8 cellular contexts compared by ENCODE assay signal in the genomic region with DNA sequence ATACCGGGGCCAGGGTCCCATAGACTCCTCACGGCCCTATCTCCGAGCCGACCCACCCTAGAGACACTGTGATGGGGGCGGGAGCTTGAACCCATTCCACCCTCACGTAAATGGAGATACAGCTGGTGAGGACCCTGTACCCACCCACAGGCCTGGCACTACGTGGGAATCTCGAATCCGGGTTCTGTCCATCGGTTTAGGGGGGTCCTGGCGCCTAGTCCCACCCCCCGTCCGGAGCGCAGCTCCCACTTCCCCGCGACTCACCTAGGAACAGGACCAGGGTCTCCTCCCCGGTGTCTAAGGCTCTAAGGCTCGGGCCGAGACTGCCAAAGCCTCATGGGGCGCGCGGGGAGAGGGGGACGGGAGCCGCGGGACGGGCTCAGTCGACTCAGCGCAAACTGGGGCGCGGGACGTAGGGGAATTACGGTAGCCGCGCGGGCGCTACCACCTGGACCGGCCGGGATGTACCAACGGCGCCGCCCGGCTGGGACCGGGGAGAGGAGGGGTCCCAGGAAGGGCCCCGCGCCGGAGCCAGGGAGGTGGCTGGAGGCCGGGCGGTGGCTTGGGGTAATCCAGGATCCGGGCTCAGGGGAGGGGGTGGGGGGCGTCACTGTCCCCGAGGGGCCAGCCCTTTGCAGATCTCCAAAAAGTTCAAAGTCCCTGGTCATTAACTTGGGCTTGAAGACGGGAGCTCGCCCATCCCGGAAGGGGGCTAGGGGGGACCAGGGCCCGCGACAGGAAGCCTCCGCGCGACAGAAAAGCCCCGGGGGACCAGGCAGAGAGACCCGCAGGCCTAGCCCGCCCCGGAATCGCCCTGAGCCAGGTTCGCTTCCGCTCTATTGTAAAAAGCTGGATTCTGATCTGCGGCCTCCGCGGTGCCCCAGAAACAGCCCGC. TPM values are rescaled to one million over a fixed set of nuclear protein-coding genes. Genes with fewer than 3 reads are reported as not detected.
A peak's percentile ranks its signal among the peaks of the same experiment; 100 is the strongest.
DNase-seq lines count a peak whose midpoint lies in the region; ATAC-seq lines count a peak whose summit lies in the region.

No MANE protein-coding gene starts in this region.

- H3K4me3 ChIP-seq in rectal smooth muscle tissue (ENCODE audit: low read length), result peak overlapping the region; percentile 77

- peaks cover 25% of the 10 kb centered on the region for H3K4me1 Mint-ChIP-seq in activated naive CD8-positive, alpha-beta T cell treated with anti-CD3 and anti-CD28 coated beads for 36 hours

- H3K27ac ChIP-seq in rectal smooth muscle tissue (ENCODE audit: low read depth, low read length), result no peak overlapping the region

- H3K27ac Mint-ChIP-seq in activated naive CD8-positive, alpha-beta T cell treated with anti-CD3 and anti-CD28 coated beads for 36 hours, result peak overlapping the region; percentile 60

- H3K4me3 Mint-ChIP-seq in activated naive CD8-positive, alpha-beta T cell treated with anti-CD3 and anti-CD28 coated beads for 36 hours, result peak overlapping the region; percentile 82

- no peaks in the 10 kb centered on the region for H3K9me3 Mint-ChIP-seq in activated naive CD8-positive, alpha-beta T cell treated with anti-CD3 and anti-CD28 coated beads for 36 hours

- no peaks in the 10 kb centered on the region for H3K4me1 ChIP-seq in rectal smooth muscle tissue (ENCODE audit: control insufficient read depth, insufficient read depth, low read length)

- ATAC-seq in HG03108 (IDR thresholded peaks at IDR 0.05; ENCODE audit: unreplicated experiment), result peak; percentile 39
- peak; percentile 71 for ATAC-seq in left ventricle myocardium superior

- peaks cover 18% of the 10 kb centered on the region for H3K27me3 Mint-ChIP-seq in activated naive CD8-positive, alpha-beta T cell treated with anti-CD3 and anti-CD28 coated beads for 36 hours

- intact Hi-C loops in left ventricle myocardium superior (cut with micrococcal nuclease), result no loop called here

- H3K27me3 ChIP-seq in rectal smooth muscle tissue (ENCODE audit: control insufficient read depth, insufficient read depth, low read length), result peaks cover 4% of the 10 kb centered on the region

- DNase-seq in NCI-H1092 (lab: John Stamatoyannopoulos, UW) (peak; percentile 58), NCI-H1092 treated with DMSO at 0.1 percent for 48 hours (lab: John Stamatoyannopoulos, UW) (no peak), RPMI8226 (peak; percentile 94), left ventricle myocardium superior (peak; percentile 76), HPDE6-E6E7 (ENCODE audit: extremely low spot score) (no peak)
- DNase-seq in activated naive CD8-positive, alpha-beta T cell treated with anti-CD3 and anti-CD28 coated beads for 36 hours, result peak; percentile 75

- H3K36me3 Mint-ChIP-seq in activated naive CD8-positive, alpha-beta T cell treated with anti-CD3 and anti-CD28 coated beads for 36 hours, result no peaks in the 10 kb centered on the region

- no peaks in the 10 kb centered on the region for H3K36me3 ChIP-seq in rectal smooth muscle tissue (ENCODE audit: control insufficient read depth, insufficient read depth, low read length)

- no peak overlapping the region for H3K9ac ChIP-seq in rectal smooth muscle tissue (ENCODE audit: low read length)

RNA-seq across cellular contexts. Expression of gene PLEKHG5, which starts 1.0 kb away (rescaled TPM):
- total RNA-seq in activated naive CD8-positive, alpha-beta T cell treated with anti-CD3 and anti-CD28 coated beads for 36 hours, result 1 to 10 TPM; 2.2 to 2.3 TPM
- total RNA-seq in left ventricle myocardium superior, result 16.9 TPM

RNA-seq across cellular contexts. Expression of gene TNFRSF25, which starts 24.5 kb away (rescaled TPM):
- 10 to 100 TPM; 64.7 to 67.8 TPM for total RNA-seq in activated naive CD8-positive, alpha-beta T cell treated with anti-CD3 and anti-CD28 coated beads for 36 hours
- total RNA-seq in left ventricle myocardium superior, result 10.8 TPM

Comparison
In these comparisons a context has a peak if more than half of its experiments do, and no peak if none do; other contexts are left out.
1. DNase-seq: peak in NCI-H1092 (single experiment), RPMI8226 (single experiment), activated naive CD8-positive, alpha-beta T cell treated with anti-CD3 and anti-CD28 coated beads for 36 hours (single experiment) and left ventricle myocardium superior (single experiment); none in NCI-H1092 treated with DMSO at 0.1 percent for 48 hours (single experiment) and HPDE6-E6E7 (single experiment).